ENCODE assay signal across 7 cellular contexts in genomic region chr1:223363057-223363855, GRCh38.
DNase-seq lines count a peak whose midpoint lies in the region; ATAC-seq and TF ChIP-seq lines count a peak whose summit lies in the region.

No MANE protein-coding gene starts in this region.

- peak overlapping the region; percentile 24; the same call in 1 of the 2 replicates for H3K4me3 ChIP-seq in HFF-Myc (replicated peaks; ENCODE audit: low read depth, low read length)
- peak overlapping the region; percentile 75 for H3K4me3 ChIP-seq in SK-N-MC

- H3K9ac ChIP-seq in SK-N-MC (ENCODE audit: insufficient read length), result no peak overlapping the region

- DNase-seq in HFF-Myc (ENCODE audit: extremely low read depth, low read depth) (no peak), SK-N-MC (ENCODE audit: low read depth, low spot score) (no peak), T47D (ENCODE audit: low read depth in 1 of 2, low spot score in 1 of 2) (peak; percentile 11 to 13), iPS-NIHi7 (ENCODE audit: extremely low spot score) (peak; percentile 41)
- DNase-seq in stimulated activated CD4-positive, alpha-beta T cell treated with anti-CD3 and anti-CD28 coated beads, Interleukin-1b, Interleukin-23, amount 100 ng/mL, for 4 hours (ENCODE audit: low read depth in 2 of 2), result peak; percentile 21 to 26

- in situ Hi-C loops in T47D (cut with HindIII; ENCODE audit: low pct_unique_long_range_greater_than_20kb, low sequenced_read_pairs), result no loop called here

- TF ChIP-seq CTCF in HFF-Myc (IDR thresholded peaks at IDR 0.05; ENCODE audit: low read depth, low read length, missing control alignments), result no peak

- H3K27ac ChIP-seq in SK-N-MC, result no peak overlapping the region

- H3K36me3 ChIP-seq in SK-N-MC (ENCODE audit: insufficient read depth, low read length), result no peaks in the 10 kb centered on the region

- no peak for ATAC-seq in HG03095 (IDR thresholded peaks at IDR 0.05; ENCODE audit: unreplicated experiment)
- ATAC-seq in GM21515 (IDR thresholded peaks at IDR 0.05; ENCODE audit: unreplicated experiment), result no peak

- H3K9me3 ChIP-seq in SK-N-MC (ENCODE audit: low read depth, low read length), result no peaks in the 10 kb centered on the region

Comparison
In these comparisons a context has a peak if more than half of its experiments do, and no peak if none do; other contexts are left out.
1. DNase-seq: peak in T47D (2 of 2), iPS-NIHi7 (single experiment) and stimulated activated CD4-positive, alpha-beta T cell treated with anti-CD3 and anti-CD28 coated beads, Interleukin-1b, Interleukin-23, amount 100 ng/mL, for 4 hours (2 of 2); none in HFF-Myc (single experiment) and SK-N-MC (single experiment).